In genomic region chr9:110358992-110359391, GRCh38 we compare ENCODE assay signal across 2 cellular contexts. TPM values are rescaled to one million over a fixed set of nuclear protein-coding genes. Genes with fewer than 3 reads are reported as not detected.
"Had no signal": no experiment of that assay in that cellular context is flagged by ENCODE, and none has a peak within 500 bp of the region (broad histone marks: within the 10 kb centered on the region; RNA-seq: fewer than 3 reads in every experiment).

No MANE protein-coding gene starts in this region.

RNA-seq across cellular contexts. Expression of gene TXNDC8, which starts 21.3 kb away (rescaled TPM):
- total RNA-seq: G401, GM12878 had no signal
- polyA plus RNA-seq: GM12878 had no signal
